ENCODE assay signal across 5 cellular contexts in genomic region chrY:21121065-21121464, GRCh38.
"Had no signal": no experiment of that assay in that cellular context is flagged by ENCODE, and none has a peak within 500 bp of the region (broad histone marks: within the 10 kb centered on the region; RNA-seq: fewer than 3 reads in every experiment).

No MANE protein-coding gene starts in this region.

- H3K9me3 Mint-ChIP-seq: H9 had no signal

- H3K4me3 ChIP-seq: GM23338, K562 had no signal

- H3K4me3 Mint-ChIP-seq: GM23338, H9 had no signal

- ATAC-seq: GM23338, K562 had no signal

- DNase-seq: H9, HCEC 1CT, IMR-90 had no signal

- H2AFZ ChIP-seq: GM23338 had no signal

- H3K4me2 ChIP-seq: GM23338 had no signal

- H3K4me1 Mint-ChIP-seq: GM23338, H9 had no signal

- H3K27ac Mint-ChIP-seq: GM23338, H9 had no signal
